In genomic region chr2:70304501-70304900, GRCh38 we compare ENCODE assay signal across 16 cellular contexts. TPM values are rescaled to one million over a fixed set of nuclear protein-coding genes. Genes with fewer than 3 reads are reported as not detected.
DNase-seq lines count a peak whose midpoint lies in the region; ATAC-seq, FAIRE-seq and TF ChIP-seq lines count a peak whose summit lies in the region.
"Had no signal": no experiment of that assay in that cellular context is flagged by ENCODE, and none has a peak within 500 bp of the region (broad histone marks: within the 10 kb centered on the region; RNA-seq: fewer than 3 reads in every experiment).

No MANE protein-coding gene starts in this region.

- H3K9me3 Mint-ChIP-seq in astrocyte (ENCODE audit: unreplicated experiment) (peaks cover under 1% of the 10 kb centered on the region), neural progenitor cell (peaks cover 3% of the 10 kb centered on the region)
- H3K9me3 Mint-ChIP-seq in activated T-cell treated with anti-CD3 and anti-CD28 coated beads, Interleukin-2, amount 50 U/mL, for 24 hours: no peaks in the 10 kb centered on the region
- H3K9me3 Mint-ChIP-seq: activated B cell treated with CpG ODN at 0.5 μM for 24 hours had no signal

- H3K4me1 Mint-ChIP-seq in astrocyte (ENCODE audit: low read depth, unreplicated experiment) (no peaks in the 10 kb centered on the region), neural progenitor cell (peaks cover 31% of the 10 kb centered on the region)
- peaks cover 22% of the 10 kb centered on the region for H3K4me1 Mint-ChIP-seq in activated T-cell treated with anti-CD3 and anti-CD28 coated beads, Interleukin-2, amount 50 U/mL, for 24 hours (ENCODE audit: low read depth)

- H3K27me3 Mint-ChIP-seq in astrocyte (ENCODE audit: low read depth, unreplicated experiment) (peaks cover under 1% of the 10 kb centered on the region), neural progenitor cell (ENCODE audit: insufficient read depth, low read depth) (peaks cover 2% of the 10 kb centered on the region)
- H3K27me3 Mint-ChIP-seq in activated T-cell treated with anti-CD3 and anti-CD28 coated beads, Interleukin-2, amount 50 U/mL, for 24 hours: no peaks in the 10 kb centered on the region
- H3K27me3 Mint-ChIP-seq: activated B cell treated with CpG ODN at 0.5 μM for 24 hours had no signal

- H3K27me3 ChIP-seq in astrocyte (ENCODE audit: insufficient read depth, low read length): no peaks in the 10 kb centered on the region
- no peaks in the 10 kb centered on the region for H3K27me3 ChIP-seq in neural progenitor cell
- H3K27me3 ChIP-seq: colonic mucosa, MG63 had no signal

- H3F3A ChIP-seq in neural progenitor cell (ENCODE audit: low read depth): peaks cover 20% of the 10 kb centered on the region

- TF ChIP-seq CTCF in astrocyte (IDR thresholded peaks at IDR 0.05; ENCODE audit: insufficient read depth, low read depth, low read length): no peak
- TF ChIP-seq CTCF in neural progenitor cell (IDR thresholded peaks at IDR 0.05): no peak

- ATAC-seq in HG03378 (IDR thresholded peaks at IDR 0.05; ENCODE audit: unreplicated experiment): no peak

- H3K4me3 ChIP-seq in astrocyte (ENCODE audit: insufficient read depth, low read depth, low read length): no peak overlapping the region
- H3K4me3 ChIP-seq in neural progenitor cell: no peak overlapping the region
- H3K4me3 ChIP-seq: colonic mucosa, MG63, mucosa of descending colon, thoracic aorta had no signal

- peaks cover 12% of the 10 kb centered on the region for H3K79me2 ChIP-seq in astrocyte (ENCODE audit: insufficient read depth, low read length)
- peaks cover 19% of the 10 kb centered on the region for H3K79me2 ChIP-seq in neural progenitor cell (ENCODE audit: low read depth)

- H3K9ac ChIP-seq in astrocyte (ENCODE audit: low read length) (no peak overlapping the region), neural progenitor cell (no peak overlapping the region)

- H3K36me3 Mint-ChIP-seq in astrocyte (ENCODE audit: low read depth, unreplicated experiment): no peaks in the 10 kb centered on the region
- H3K36me3 Mint-ChIP-seq in neural progenitor cell: peaks cover 7% of the 10 kb centered on the region
- H3K36me3 Mint-ChIP-seq in activated T-cell treated with anti-CD3 and anti-CD28 coated beads, Interleukin-2, amount 50 U/mL, for 24 hours (ENCODE audit: low read depth): peaks cover 18% of the 10 kb centered on the region

- FAIRE-seq in astrocyte (lab: Jason Lieb, UNC): no peak

- no peak overlapping the region for H3K4me2 ChIP-seq in astrocyte (ENCODE audit: low read length)
- no peak overlapping the region for H3K4me2 ChIP-seq in neural progenitor cell

- H4K20me1 ChIP-seq in astrocyte (ENCODE audit: insufficient read depth, low read length) (no peaks in the 10 kb centered on the region), neural progenitor cell (ENCODE audit: low read depth) (no peaks in the 10 kb centered on the region)

- H3K4me1 ChIP-seq in astrocyte (ENCODE audit: insufficient read depth, low read length) (no peaks in the 10 kb centered on the region), neural progenitor cell (peaks cover 5% of the 10 kb centered on the region)

- peak overlapping the region; percentile 51 for H3K27ac Mint-ChIP-seq in astrocyte (ENCODE audit: unreplicated experiment)
- H3K27ac Mint-ChIP-seq in neural progenitor cell: peak overlapping the region; percentile 65
- no peak overlapping the region for H3K27ac Mint-ChIP-seq in activated T-cell treated with anti-CD3 and anti-CD28 coated beads, Interleukin-2, amount 50 U/mL, for 24 hours
- H3K27ac Mint-ChIP-seq: activated B cell treated with CpG ODN at 0.5 μM for 24 hours had no signal

- DNase-seq in DMS53 (lab: John Stamatoyannopoulos, UW) (peak; percentile 56), DMS53 treated with DMSO at 0.1 percent for 48 hours (lab: John Stamatoyannopoulos, UW; ENCODE audit: unreplicated experiment) (no peak), NCI-H2107 (lab: John Stamatoyannopoulos, UW) (peak; percentile 64), astrocyte (ENCODE audit: low read depth) (no peak), neural progenitor cell (ENCODE audit: low spot score) (no peak), posterior cingulate gyrus (no peak)
- no peak for DNase-seq in activated T-cell treated with anti-CD3 and anti-CD28 coated beads, Interleukin-2, amount 50 U/mL, for 24 hours
- DNase-seq: activated B cell treated with CpG ODN at 0.5 μM for 24 hours, activated gamma-delta T cell, aorta, GOT3 had no signal

- intact Hi-C loops in posterior cingulate gyrus (cut with DNase I): loop anchor here (1.0 to 10.0 kb wide), 5 partner anchors 36 to 480 kb away; no protein-coding TSS in a partner anchor

- H3K4me3 Mint-ChIP-seq in astrocyte (ENCODE audit: unreplicated experiment) (no peak overlapping the region), neural progenitor cell (no peak overlapping the region)
- no peak overlapping the region for H3K4me3 Mint-ChIP-seq in activated T-cell treated with anti-CD3 and anti-CD28 coated beads, Interleukin-2, amount 50 U/mL, for 24 hours

- H3K27ac ChIP-seq in astrocyte (ENCODE audit: low read depth, low read length): no peak overlapping the region
- H3K27ac ChIP-seq in neural progenitor cell: no peak overlapping the region
- H3K27ac ChIP-seq: colonic mucosa, thoracic aorta had no signal

- H2AFZ ChIP-seq in astrocyte (ENCODE audit: low read depth, low read length) (no peak overlapping the region), neural progenitor cell (replicated peaks) (no peak overlapping the region)

- H3K9me3 ChIP-seq in astrocyte (ENCODE audit: insufficient read depth, low read depth, low read length): no peaks in the 10 kb centered on the region
- H3K9me3 ChIP-seq in neural progenitor cell (ENCODE audit: low read depth): peaks cover 6% of the 10 kb centered on the region
- H3K9me3 ChIP-seq: colonic mucosa, MG63, mucosa of descending colon, thoracic aorta had no signal

- H3K36me3 ChIP-seq in astrocyte (ENCODE audit: insufficient read depth, low read length) (no peaks in the 10 kb centered on the region), neural progenitor cell (no peaks in the 10 kb centered on the region)
- H3K36me3 ChIP-seq: colonic mucosa had no signal

RNA-seq across cellular contexts. Expression of gene FAM136A, which starts 2.6 kb away (rescaled TPM):
- 32.0 and 32.8 TPM in 2 replicates for total RNA-seq in astrocyte
- total RNA-seq in neural progenitor cell (ENCODE audit: low replicate concordance): 90.7 and 119 TPM in 2 replicates

RNA-seq across cellular contexts. Expression of gene SNRPG, which starts 11.0 kb away (rescaled TPM):
- total RNA-seq in astrocyte (166 and 174 TPM in 2 replicates), neural progenitor cell (ENCODE audit: low replicate concordance) (184 and 488 TPM in 2 replicates)

RNA-seq across cellular contexts. Expression of gene PCYOX1, which starts 46.6 kb away (rescaled TPM):
- total RNA-seq in astrocyte: 93.5 and 94.0 TPM in 2 replicates
- 27.3 and 41.3 TPM in 2 replicates for total RNA-seq in neural progenitor cell (ENCODE audit: low replicate concordance)

RNA-seq across cellular contexts. Expression of gene TIA1, which starts 56.1 kb away (rescaled TPM):
- 104 and 112 TPM in 2 replicates for total RNA-seq in astrocyte
- 348 and 539 TPM in 2 replicates for total RNA-seq in neural progenitor cell (ENCODE audit: low replicate concordance)

Comparison
In these comparisons a context has a peak if more than half of its experiments do, and no peak if none do; other contexts are left out.
1. DNase-seq: peak in DMS53 (single experiment) and NCI-H2107 (single experiment); none in DMS53 treated with DMSO at 0.1 percent for 48 hours (single experiment), astrocyte (single experiment), neural progenitor cell (single experiment), posterior cingulate gyrus (0 of 10) and activated T-cell treated with anti-CD3 and anti-CD28 coated beads, Interleukin-2, amount 50 U/mL, for 24 hours (single experiment).